In genomic region chr7:5692845-5693278, GRCh38 we compare ENCODE assay signal across 8 cellular contexts.
DNase-seq lines count a peak whose midpoint lies in the region; ATAC-seq and TF ChIP-seq lines count a peak whose summit lies in the region.

No MANE protein-coding gene starts in this region.

- H3K4me3 ChIP-seq in prostate gland: no peak overlapping the region

- H3K27me3 ChIP-seq in prostate gland (replicated peaks; ENCODE audit: insufficient read depth): no peaks in the 10 kb centered on the region

- no peaks in the 10 kb centered on the region for H3K9me3 Mint-ChIP-seq in activated CD4-positive, alpha-beta T cell treated with anti-CD3 and anti-CD28 coated beads, Interleukin-2, amount 10 ng/mL, durations not matched to agents 24 days and 14 days

- WGBS in prostate gland: 11% methylated on average over 7 of the region's 7 CpGs

- peaks cover 74% of the 10 kb centered on the region for H3K4me1 Mint-ChIP-seq in activated CD4-positive, alpha-beta T cell treated with anti-CD3 and anti-CD28 coated beads, Interleukin-2, amount 10 ng/mL, durations not matched to agents 24 days and 14 days

- no peaks in the 10 kb centered on the region for H3K36me3 ChIP-seq in prostate gland

- ATAC-seq in HG02642 (IDR thresholded peaks at IDR 0.05; ENCODE audit: poor library complexity, unreplicated experiment): no peak

- peaks cover 8% of the 10 kb centered on the region for H3K27me3 Mint-ChIP-seq in activated CD4-positive, alpha-beta T cell treated with anti-CD3 and anti-CD28 coated beads, Interleukin-2, amount 10 ng/mL, durations not matched to agents 24 days and 14 days

- no peak for DNase-seq in activated CD4-positive, alpha-beta T cell treated with anti-CD3 and anti-CD28 coated beads, Interleukin-2, amount 10 ng/mL, durations not matched to agents 24 days and 14 days
- DNase-seq in activated CD4-positive, alpha-beta T cell treated with anti-CD3 and anti-CD28 coated beads, Interleukin-2, amount 50 U/mL, for 1 hour: no peak
- DNase-seq in NCI-H774 (lab: John Stamatoyannopoulos, UW): peak; percentile 17
- DNase-seq in prostate gland (ENCODE audit: low spot score): no peak
- DNase-seq in GM10266 (ENCODE audit: extremely low spot score): no peak
- DNase-seq in NK-92 treated with Interleukin-12 subunit alpha and Interleukin-12 subunit beta, amount 100 ng/mL, for 24 hours (lab: John Stamatoyannopoulos, UW): no peak

- H3K4me1 ChIP-seq in prostate gland (replicated peaks): peaks cover 55% of the 10 kb centered on the region

- no peaks in the 10 kb centered on the region for H3K9me3 ChIP-seq in prostate gland

- TF ChIP-seq POLR2A in prostate gland (IDR thresholded peaks at IDR 0.05): no peak

- H3K27ac ChIP-seq in cingulate gyrus (ENCODE audit: low read depth, low read length) (peak overlapping the region; percentile 91), prostate gland (peak overlapping the region; percentile 69 to 73)

- H3K36me3 Mint-ChIP-seq in activated CD4-positive, alpha-beta T cell treated with anti-CD3 and anti-CD28 coated beads, Interleukin-2, amount 10 ng/mL, durations not matched to agents 24 days and 14 days (ENCODE audit: low read depth): peaks cover 45% of the 10 kb centered on the region

- H3K4me3 Mint-ChIP-seq in activated CD4-positive, alpha-beta T cell treated with anti-CD3 and anti-CD28 coated beads, Interleukin-2, amount 10 ng/mL, durations not matched to agents 24 days and 14 days: no peak overlapping the region

- TF ChIP-seq CTCF in prostate gland (IDR thresholded peaks at IDR 0.05) (no peak), GM10266 (IDR thresholded peaks at IDR 0.05; ENCODE audit: control insufficient read depth, insufficient read depth, low read depth, missing control alignments) (no peak)

- peak overlapping the region; percentile 1 for H3K27ac Mint-ChIP-seq in activated CD4-positive, alpha-beta T cell treated with anti-CD3 and anti-CD28 coated beads, Interleukin-2, amount 10 ng/mL, durations not matched to agents 24 days and 14 days

- intact Hi-C loops in activated CD4-positive, alpha-beta T cell treated with anti-CD3 and anti-CD28 coated beads, Interleukin-2, amount 10 ng/mL, durations not matched to agents 24 days and 14 days (cut with micrococcal nuclease): loop anchor here (10.0 kb wide), 2 partner anchors 298 to 1492 kb away; partner anchors contain the start of gene C1GALT1
- intact Hi-C loops in prostate gland (cut with DNase I): no loop called here
